13 cellular contexts compared by ENCODE assay signal in genomic region chr19:47909350-47909749, GRCh38. TPM values are rescaled to one million over a fixed set of nuclear protein-coding genes. Genes with fewer than 3 reads are reported as not detected.
DNase-seq lines count a peak whose midpoint lies in the region; ATAC-seq, FAIRE-seq and TF ChIP-seq lines count a peak whose summit lies in the region.
"Not testable (repeated sequence)": the region's sequence is repeated elsewhere in the genome, so short reads cannot be mapped to it uniquely, and the experiment has no call there.
"Had no signal": no experiment of that assay in that cellular context is flagged by ENCODE, and none has a peak within 500 bp of the region (broad histone marks: within the 10 kb centered on the region; RNA-seq: fewer than 3 reads in every experiment).

No MANE protein-coding gene starts in this region.

- peak; percentile 40 for TF ChIP-seq CTCF in D721Med (IDR thresholded peaks at IDR 0.05; ENCODE audit: insufficient read depth, missing control alignments)
- TF ChIP-seq CTCF in adrenal gland (IDR thresholded peaks at IDR 0.05), result peak in 3 of 6 experiments; percentile 15 to 56 (median 41)
- TF ChIP-seq CTCF in omental fat pad (IDR thresholded peaks at IDR 0.05), result not testable (repeated sequence)
- TF ChIP-seq CTCF in suprapubic skin (IDR thresholded peaks at IDR 0.05), result peak in 1 of 2 donors; percentile 62

- not testable (repeated sequence) for DNase-seq in D721Med (ENCODE audit: insufficient read length, low spot score)
- peak; percentile 24 for DNase-seq in T-helper 22 cell (ENCODE audit: low read depth)
- peak; percentile 56 for DNase-seq in activated CD8-positive, alpha-beta memory T cell treated with anti-CD3 and anti-CD28 coated beads, Interleukin-2, amount 50 U/mL, for 4 hours
- peak; percentile 59 to 94 (median 83) for DNase-seq in adrenal gland
- peak; percentile 45 to 88 (median 82) for DNase-seq in right cardiac atrium
- peak; percentile 75 for DNase-seq in omental fat pad (ENCODE audit: low spot score)
- peak; percentile 73 for DNase-seq in stimulated activated CD4-positive, alpha-beta T cell treated with anti-CD3 and anti-CD28 coated beads, Interleukin-4, amount 100 ng/mL, for 24 hours
- DNase-seq in suprapubic skin (ENCODE audit: low spot score in 2 of 2), result peak; percentile 85 to 89

- not testable (repeated sequence) for TF ChIP-seq EP300 in suprapubic skin (IDR thresholded peaks at IDR 0.05)

- not testable (repeated sequence) for ATAC-seq in right cardiac atrium; omental fat pad (ENCODE audit: low FRiP score)

- not testable (repeated sequence) for H3K9me3 ChIP-seq in adrenal gland (replicated peaks in 1 of 3); right cardiac atrium (ENCODE audit: control insufficient read depth, low read length); suprapubic skin

- TF ChIP-seq POLR2A in adrenal gland (IDR thresholded peaks at IDR 0.05); suprapubic skin (IDR thresholded peaks at IDR 0.05): not testable (repeated sequence)

- not testable (repeated sequence) for H3K27ac ChIP-seq in adrenal gland; right cardiac atrium (ENCODE audit: low read length); suprapubic skin

- not testable (repeated sequence) for H3K36me3 ChIP-seq in adrenal gland (replicated peaks in 1 of 2); suprapubic skin

- H3K4me1 ChIP-seq in adrenal gland (replicated peaks in 1 of 2); right cardiac atrium (ENCODE audit: control insufficient read depth, insufficient read depth, low read length); suprapubic skin: not testable (repeated sequence)

- intact Hi-C loops in adrenal gland (cut with DNase I); right cardiac atrium (cut with DNase I): not testable (repeated sequence)

- H3K27me3 ChIP-seq in adrenal gland; right cardiac atrium (ENCODE audit: control insufficient read depth, insufficient read depth); suprapubic skin: not testable (repeated sequence)

- H3K4me3 ChIP-seq in adrenal gland; right cardiac atrium (ENCODE audit: low read length); suprapubic skin: not testable (repeated sequence)

- FAIRE-seq in D721Med (lab: Jason Lieb, UNC), result not testable (repeated sequence)

- WGBS in adrenal gland, 4 donors, result 0 to 4% (median 0%) methylated on average over 5 of the region's 14 CpGs
- under 1% methylated on average over 7 of the region's 14 CpGs for WGBS in right cardiac atrium
- 0% methylated on average over 5 of the region's 14 CpGs for WGBS in suprapubic skin

RNA-seq across cellular contexts. Expression of gene SULT2A1, which starts 23.2 kb away (rescaled TPM):
- total RNA-seq in adrenal gland, result 100 to 1,000 TPM; 124 to 447 (median 228) TPM
- polyA plus RNA-seq in adrenal gland, result 100 to 1,000 TPM; 152 to 234 (median 221) TPM
- total RNA-seq in right cardiac atrium, result not detected
- polyA plus RNA-seq in right cardiac atrium, result not detected
- not detected for total RNA-seq in omental fat pad
- total RNA-seq in suprapubic skin, result under 1 TPM in 1 of 4 donors, not detected in 3; 0.32 TPM
- total RNA-seq: activated T-helper 17 cell treated with anti-CD3 and anti-CD28 coated beads, Interleukin-2, amount 50 U/mL, for 72 hours; H7; pulmonary artery endothelial cell had no signal
- polyA plus RNA-seq: keratinocyte had no signal

RNA-seq across cellular contexts. Expression of gene TPRX2, which starts 50.3 kb away (rescaled TPM):
- total RNA-seq in adrenal gland (not detected), right cardiac atrium (not detected), omental fat pad (not detected), suprapubic skin (not detected)
- polyA plus RNA-seq in adrenal gland (not detected), right cardiac atrium (not detected)
- total RNA-seq: activated T-helper 17 cell treated with anti-CD3 and anti-CD28 coated beads, Interleukin-2, amount 50 U/mL, for 72 hours; H7; pulmonary artery endothelial cell; SK-MEL-5 had no signal
- polyA plus RNA-seq: keratinocyte had no signal

Comparison
In these comparisons a context has a peak if more than half of its experiments do, and no peak if none do; other contexts are left out.
1. RNA of gene SULT2A1, which starts 23.2 kb away (total RNA-seq): 124 to 447 TPM in adrenal gland; not detected in right cardiac atrium, not detected in omental fat pad and 0.32 TPM in suprapubic skin; every median in the first group is over 10 times any median in the second.